In genomic region chr3:113018461-113019181, GRCh38 we compare ENCODE assay signal across 8 cellular contexts. TPM values are rescaled to one million over a fixed set of nuclear protein-coding genes. Genes with fewer than 3 reads are reported as not detected.
A peak's percentile ranks its signal among the peaks of the same experiment; 100 is the strongest.
DNase-seq lines count a peak whose midpoint lies in the region; ATAC-seq and TF ChIP-seq lines count a peak whose summit lies in the region.

No MANE protein-coding gene starts in this region.

- no peaks in the 10 kb centered on the region for H3K9me3 Mint-ChIP-seq in CD8-positive, alpha-beta memory T cell
- H3K9me3 Mint-ChIP-seq in HFFc6 = no peaks in the 10 kb centered on the region

- peaks cover 50 to 76% (median 73%) of the 10 kb centered on the region in 3 donors for H3K4me1 Mint-ChIP-seq in CD8-positive, alpha-beta memory T cell
- peaks cover 39% of the 10 kb centered on the region for H3K4me1 Mint-ChIP-seq in HFFc6 (ENCODE audit: low read depth)

- H3K4me3 Mint-ChIP-seq in CD8-positive, alpha-beta memory T cell = peak overlapping the region; percentile 90 to 99 (median 95)
- peak overlapping the region; percentile 92 for H3K4me3 Mint-ChIP-seq in HFFc6

- peak overlapping the region; percentile 97 for H3K4me3 ChIP-seq in CD8-positive, alpha-beta memory T cell (ENCODE audit: low read length)
- H3K4me3 ChIP-seq in fibroblast of the aortic adventitia (ENCODE audit: low read depth, low read length) (peak overlapping the region; percentile 83), prostate gland (peak overlapping the region; percentile 62 to 83)

- no peaks in the 10 kb centered on the region for H3K27me3 ChIP-seq in CD8-positive, alpha-beta memory T cell (ENCODE audit: insufficient read depth, low read length, poor library complexity, severe bottlenecking)
- H3K27me3 ChIP-seq in prostate gland (replicated peaks; ENCODE audit: insufficient read depth) = no peaks in the 10 kb centered on the region

- H3K27me3 Mint-ChIP-seq in CD8-positive, alpha-beta memory T cell = no peaks in the 10 kb centered on the region
- H3K27me3 Mint-ChIP-seq in HFFc6 (ENCODE audit: insufficient read depth) = peaks cover 3% of the 10 kb centered on the region

- peak overlapping the region; percentile 85 for H3K27ac ChIP-seq in CD8-positive, alpha-beta memory T cell (ENCODE audit: low read depth, low read length)
- peak overlapping the region; percentile 89 to 92 for H3K27ac ChIP-seq in prostate gland

- POLR2A ChIA-PET in CD8-positive, alpha-beta memory T cell (lab: Charles Lee) = interaction anchor here (0.6 to 1.8 kb wide), 7 partner anchors 15 to 628 kb away, joined by 3 to 11 read pairs (median 4); partner anchors contain the start of gene GTPBP8

- intact Hi-C loops in prostate gland (cut with DNase I) = no loop called here

- H3K4me1 ChIP-seq in CD8-positive, alpha-beta memory T cell (ENCODE audit: insufficient read depth, low read length) = peaks cover 46% of the 10 kb centered on the region
- H3K4me1 ChIP-seq in prostate gland (replicated peaks) = no peaks in the 10 kb centered on the region

- peaks cover 7% of the 10 kb centered on the region for H3K36me3 ChIP-seq in CD8-positive, alpha-beta memory T cell (ENCODE audit: insufficient read depth, low read length)
- no peaks in the 10 kb centered on the region for H3K36me3 ChIP-seq in prostate gland

- TF ChIP-seq POLR2A in prostate gland (IDR thresholded peaks at IDR 0.05) = no peak

- WGBS in prostate gland = 9% methylated on average over 14 of the region's 14 CpGs

- peak overlapping the region; percentile 89 to 99 (median 97) for H3K27ac Mint-ChIP-seq in CD8-positive, alpha-beta memory T cell
- H3K27ac Mint-ChIP-seq in HFFc6 = peak overlapping the region; percentile 85

- H3K9me3 ChIP-seq in CD8-positive, alpha-beta memory T cell (ENCODE audit: low read length) = no peaks in the 10 kb centered on the region
- H3K9me3 ChIP-seq in prostate gland = no peaks in the 10 kb centered on the region

- TF ChIP-seq CTCF in HFFc6 (IDR thresholded peaks at IDR 0.05) (no peak), fibroblast of the aortic adventitia (IDR thresholded peaks at IDR 0.05; ENCODE audit: insufficient read depth, low read length) (no peak), prostate gland (IDR thresholded peaks at IDR 0.05) (no peak)

- no peak for ATAC-seq in HG03571 (IDR thresholded peaks at IDR 0.05; ENCODE audit: unreplicated experiment)

- CTCF ChIA-PET in CD8-positive, alpha-beta memory T cell (lab: Charles Lee) = interaction anchor here (0.7 to 2.4 kb wide), 8 partner anchors 10 to 376 kb away, joined by 3 to 13 read pairs (median 4); partner anchors contain the start of genes CD200R1 and GTPBP8

- H3K36me3 Mint-ChIP-seq in CD8-positive, alpha-beta memory T cell = peaks cover 2 to 51% (median 9%) of the 10 kb centered on the region in 3 donors
- H3K36me3 Mint-ChIP-seq in HFFc6 (ENCODE audit: low read depth) = peaks cover 11% of the 10 kb centered on the region

- no peak for DNase-seq in CD8-positive, alpha-beta memory T cell
- DNase-seq in HFFc6 (no peak), fibroblast of the aortic adventitia (ENCODE audit: low read depth) (peak; percentile 44), prostate gland (ENCODE audit: low spot score) (no peak), NCI-H2081 (lab: John Stamatoyannopoulos, UW) (no peak), AML-193 (lab: John Stamatoyannopoulos, UW) (no peak)
- DNase-seq in activated CD4-positive, alpha-beta T cell treated with anti-CD3 and anti-CD28 coated beads, Interleukin-2, amount 50 U/mL, for 1 hour = peak; percentile 9

RNA-seq across cellular contexts. Expression of gene GTPBP8, which starts 27.8 kb away (rescaled TPM):
- 10 to 100 TPM; 29.3 to 29.4 TPM for total RNA-seq in CD8-positive, alpha-beta memory T cell
- polyA plus RNA-seq in CD8-positive, alpha-beta memory T cell = 23.9 TPM
- 10 to 100 TPM; 12.3 to 16.8 (median 14.8) TPM for total RNA-seq in HFFc6 (2021; fragmentation: NEBNext Ultra II Directional; extraction: Animal tissue kit (Norgen Biotek cat#: 25700))
- 33.4 and 60.6 TPM in 2 replicates for total RNA-seq in fibroblast of the aortic adventitia (ENCODE audit: low replicate concordance)
- 10 to 100 TPM; 12.4 to 18.7 TPM for total RNA-seq in prostate gland

RNA-seq across cellular contexts. Expression of gene CD200R1, which starts 43.7 kb away (rescaled TPM):
- total RNA-seq in CD8-positive, alpha-beta memory T cell = 1 to 10 TPM; 3.5 TPM
- polyA plus RNA-seq in CD8-positive, alpha-beta memory T cell = 14.3 TPM
- total RNA-seq in HFFc6 (2021; fragmentation: NEBNext Ultra II Directional; extraction: Animal tissue kit (Norgen Biotek cat#: 25700)) = not detected
- not detected in 2 replicates for total RNA-seq in fibroblast of the aortic adventitia (ENCODE audit: low replicate concordance)
- 1 to 10 TPM in 1 of 2 donors, under 1 TPM in 1; 0.23 to 2.2 TPM for total RNA-seq in prostate gland

Comparison
In these comparisons a context has a peak if more than half of its experiments do, and no peak if none do; other contexts are left out.
1. DNase-seq: peak in activated CD4-positive, alpha-beta T cell treated with anti-CD3 and anti-CD28 coated beads, Interleukin-2, amount 50 U/mL, for 1 hour (single experiment) and fibroblast of the aortic adventitia (single experiment); none in CD8-positive, alpha-beta memory T cell (0 of 5), HFFc6 (single experiment), prostate gland (single experiment), NCI-H2081 (0 of 2) and AML-193 (0 of 2).
2. Peak in every context shown above with its lines, with median percentiles within 50 percentile points of each other: H3K4me3 ChIP-seq.